Comparison of ENCODE assay signal across 12 cellular contexts in genomic region chrX:150084474-150085229, GRCh38.
DNase-seq lines count a peak whose midpoint lies in the region; ATAC-seq and TF ChIP-seq lines count a peak whose summit lies in the region.
"Had no signal": no experiment of that assay in that cellular context is flagged by ENCODE, and none has a peak within 500 bp of the region (broad histone marks: within the 10 kb centered on the region; RNA-seq: fewer than 3 reads in every experiment).

No MANE protein-coding gene starts in this region.

- H3K27me3 Mint-ChIP-seq in nephron (ENCODE audit: low read depth), result no peaks in the 10 kb centered on the region
- H3K27me3 Mint-ChIP-seq: activated B cell treated with CpG ODN at 0.5 μM for 24 hours had no signal

- DNase-seq in NCI-H526 treated with DMSO at 0.1 percent for 48 hours (lab: John Stamatoyannopoulos, UW), result peak; percentile 29
- peak; percentile 64 for DNase-seq in choroid plexus epithelial cell (ENCODE audit: low read depth)
- DNase-seq in colonic mucosa, result no peak
- no peak for DNase-seq in NCI-H345 (lab: John Stamatoyannopoulos, UW)
- no peak for DNase-seq in omental fat pad (ENCODE audit: low spot score)
- no peak for DNase-seq in WERI-Rb-1
- DNase-seq: activated B cell treated with CpG ODN at 0.5 μM for 24 hours, DMS53, NCI-H146 had no signal

- ATAC-seq in omental fat pad (ENCODE audit: low FRiP score), result no peak

- no peaks in the 10 kb centered on the region for H3K9me3 ChIP-seq in colonic mucosa
- no peaks in the 10 kb centered on the region for H3K9me3 ChIP-seq in WERI-Rb-1 (ENCODE audit: severe bottlenecking)

- H3K27ac Mint-ChIP-seq in nephron, result peak overlapping the region in 2 of 3 experiments; percentile 54 to 84
- H3K27ac Mint-ChIP-seq: activated B cell treated with CpG ODN at 0.5 μM for 24 hours; activated T-helper 1 cell treated with anti-CD3 and anti-CD28 coated beads, Interleukin-12 subunit alpha, Interleukin-12 subunit beta, Interleukin-2, Interleukin-4 antibody, amounts not matched to agents 30 ng/mL and 10 ng/mL and 1 ng/mL, durations not matched to agents 14 hours and 24 hours and 36 hours had no signal

- H3K4me3 Mint-ChIP-seq in nephron, result no peak overlapping the region
- H3K4me3 Mint-ChIP-seq: activated B cell treated with CpG ODN at 0.5 μM for 24 hours; activated T-helper 1 cell treated with anti-CD3 and anti-CD28 coated beads, Interleukin-12 subunit alpha, Interleukin-12 subunit beta, Interleukin-2, Interleukin-4 antibody, amounts not matched to agents 30 ng/mL and 10 ng/mL and 1 ng/mL, durations not matched to agents 14 hours and 24 hours and 36 hours had no signal

- peaks cover 4% of the 10 kb centered on the region for H3K9me3 Mint-ChIP-seq in nephron
- H3K9me3 Mint-ChIP-seq: activated B cell treated with CpG ODN at 0.5 μM for 24 hours; activated T-helper 1 cell treated with anti-CD3 and anti-CD28 coated beads, Interleukin-12 subunit alpha, Interleukin-12 subunit beta, Interleukin-2, Interleukin-4 antibody, amounts not matched to agents 30 ng/mL and 10 ng/mL and 1 ng/mL, durations not matched to agents 14 hours and 24 hours and 36 hours had no signal

- no peaks in the 10 kb centered on the region for H3K4me1 ChIP-seq in colonic mucosa

- H3K36me3 ChIP-seq in colonic mucosa (no peaks in the 10 kb centered on the region), WERI-Rb-1 (no peaks in the 10 kb centered on the region)

- H3K36me3 Mint-ChIP-seq in nephron (ENCODE audit: low read depth), result no peaks in the 10 kb centered on the region

- H3K27ac ChIP-seq in C4-2B, result peak overlapping the region; percentile 99
- H3K27ac ChIP-seq in colonic mucosa, result no peak overlapping the region
- H3K27ac ChIP-seq in WERI-Rb-1, result no peak overlapping the region

- no peak overlapping the region for H3K9ac ChIP-seq in colonic mucosa (ENCODE audit: low read depth in 2 of 2, low read length in 2 of 2)

- intact Hi-C loops in colonic mucosa (cut with DNase I), result no loop called here

- peaks cover 19% of the 10 kb centered on the region for H3K4me1 Mint-ChIP-seq in nephron

- TF ChIP-seq CTCF in C4-2B (conservative IDR thresholded peaks at IDR 0.05) (no peak), choroid plexus epithelial cell (conservative IDR thresholded peaks at IDR 0.05; ENCODE audit: low read depth, low read length) (no peak), nephron (IDR thresholded peaks at IDR 0.05; ENCODE audit: unreplicated experiment in 3 of 3) (no peak), colonic mucosa (IDR thresholded peaks at IDR 0.05) (no peak), omental fat pad (IDR thresholded peaks at IDR 0.05) (no peak), WERI-Rb-1 (IDR thresholded peaks at IDR 0.05; ENCODE audit: low read depth, low read length) (no peak)

- H3K27me3 ChIP-seq in colonic mucosa (no peaks in the 10 kb centered on the region), WERI-Rb-1 (ENCODE audit: insufficient read depth, low read depth, severe bottlenecking) (peaks cover 33% of the 10 kb centered on the region)

- no peak overlapping the region for H3K4me3 ChIP-seq in choroid plexus epithelial cell (ENCODE audit: low read depth, low read length)
- no peak overlapping the region for H3K4me3 ChIP-seq in colonic mucosa
- H3K4me3 ChIP-seq in WERI-Rb-1 (ENCODE audit: low read depth, low read length), result no peak overlapping the region

Comparison
In these comparisons a context has a peak if more than half of its experiments do, and no peak if none do; other contexts are left out.
1. DNase-seq: peak in NCI-H526 treated with DMSO at 0.1 percent for 48 hours (single experiment) and choroid plexus epithelial cell (single experiment); none in colonic mucosa (single experiment), NCI-H345 (single experiment), omental fat pad (single experiment) and WERI-Rb-1 (single experiment).